In the genomic region with DNA sequence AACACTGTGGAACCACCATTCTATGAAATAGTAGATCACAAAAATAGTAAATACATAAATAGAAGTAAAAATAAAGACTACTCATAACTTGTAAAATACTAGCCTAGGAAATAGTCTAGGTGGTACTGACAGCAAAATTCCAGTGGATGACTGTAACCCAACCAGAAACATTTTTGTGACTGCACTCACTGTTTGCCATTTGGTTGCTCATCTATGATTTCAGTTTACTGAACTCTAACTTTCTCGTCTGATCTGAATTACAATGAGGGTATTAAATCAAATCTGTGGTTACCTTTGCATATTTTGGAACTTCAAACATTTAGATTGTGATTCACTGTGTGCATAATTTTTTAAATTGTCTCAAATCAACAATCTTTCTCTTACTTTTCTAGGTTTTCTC, we compare ENCODE assay signal across 1 cellular context.
TF ChIP-seq lines count a peak whose summit lies in the region.

No MANE protein-coding gene starts in this region.

TF ChIP-seq in IMR-90, 13 proteins besides CTCF, POLR2A, EP300 and RAD21:
- TF ChIP-seq FOS (IDR thresholded peaks at IDR 0.05; ENCODE audit: low read depth, low read length) (no peak), MAFK (IDR thresholded peaks at IDR 0.05; ENCODE audit: low read depth, low read length) (no peak), BHLHE40 (IDR thresholded peaks at IDR 0.05; ENCODE audit: low read depth, low read length) (no peak), RCOR1 (IDR thresholded peaks at IDR 0.05; ENCODE audit: insufficient replicate concordance, low read length) (no peak), MAZ (IDR thresholded peaks at IDR 0.05; ENCODE audit: borderline replicate concordance, low read depth, low read length) (no peak), RFX5 (IDR thresholded peaks at IDR 0.05; ENCODE audit: low read depth, low read length) (no peak), SMC3 (IDR thresholded peaks at IDR 0.05; ENCODE audit: low read depth, low read length) (no peak), MXI1 (IDR thresholded peaks at IDR 0.05; ENCODE audit: borderline replicate concordance, low read depth, low read length) (no peak), CHD1 (IDR thresholded peaks at IDR 0.05; ENCODE audit: low read depth, low read length) (no peak), NFE2L2 (IDR thresholded peaks at IDR 0.05; ENCODE audit: low read depth, low read length) (no peak)
- TF ChIP-seq, protein P1, sequence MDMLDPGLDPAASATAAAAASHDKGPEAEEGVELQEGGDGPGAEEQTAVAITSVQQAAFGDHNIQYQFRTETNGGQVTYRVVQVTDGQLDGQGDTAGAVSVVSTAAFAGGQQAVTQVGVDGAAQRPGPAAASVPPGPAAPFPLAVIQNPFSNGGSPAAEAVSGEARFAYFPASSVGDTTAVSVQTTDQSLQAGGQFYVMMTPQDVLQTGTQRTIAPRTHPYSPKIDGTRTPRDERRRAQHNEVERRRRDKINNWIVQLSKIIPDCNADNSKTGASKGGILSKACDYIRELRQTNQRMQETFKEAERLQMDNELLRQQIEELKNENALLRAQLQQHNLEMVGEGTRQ (IDR thresholded peaks at IDR 0.05; ENCODE audit: low read depth, low read length), result no peak
- TF ChIP-seq, protein P2, sequence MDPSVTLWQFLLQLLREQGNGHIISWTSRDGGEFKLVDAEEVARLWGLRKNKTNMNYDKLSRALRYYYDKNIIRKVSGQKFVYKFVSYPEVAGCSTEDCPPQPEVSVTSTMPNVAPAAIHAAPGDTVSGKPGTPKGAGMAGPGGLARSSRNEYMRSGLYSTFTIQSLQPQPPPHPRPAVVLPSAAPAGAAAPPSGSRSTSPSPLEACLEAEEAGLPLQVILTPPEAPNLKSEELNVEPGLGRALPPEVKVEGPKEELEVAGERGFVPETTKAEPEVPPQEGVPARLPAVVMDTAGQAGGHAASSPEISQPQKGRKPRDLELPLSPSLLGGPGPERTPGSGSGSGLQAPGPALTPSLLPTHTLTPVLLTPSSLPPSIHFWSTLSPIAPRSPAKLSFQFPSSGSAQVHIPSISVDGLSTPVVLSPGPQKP (IDR thresholded peaks at IDR 0.05; ENCODE audit: borderline replicate concordance, low read depth, low read length), result no peak
